In the genomic region with DNA sequence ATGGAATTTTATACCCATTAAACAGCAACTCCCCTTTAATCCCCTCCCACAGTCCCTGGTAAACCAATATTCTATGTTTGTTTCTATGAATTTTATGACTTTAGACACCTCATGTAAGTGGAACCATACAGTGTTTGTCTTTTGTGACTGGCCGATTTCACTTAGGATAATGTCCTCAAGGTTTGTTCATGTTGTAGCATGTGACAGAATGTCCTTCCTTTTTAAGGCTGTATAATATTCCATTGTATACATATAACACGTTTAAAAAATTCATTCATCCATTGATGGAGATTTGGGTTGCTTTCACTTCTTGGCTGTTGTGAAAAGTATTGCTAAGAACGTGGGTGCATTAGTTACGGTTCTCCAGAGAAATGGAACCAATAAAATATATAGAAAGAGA, we compare ENCODE assay signal across 29 cellular contexts.
"Had no signal": no experiment of that assay in that cellular context is flagged by ENCODE, and none has a peak within 500 bp of the region (broad histone marks: within the 10 kb centered on the region; RNA-seq: fewer than 3 reads in every experiment).

No MANE protein-coding gene starts in this region.

- H3K4me1 ChIP-seq: colonic mucosa, esophagus muscularis mucosa, gastrocnemius medialis, gastroesophageal sphincter had no signal

- H3K9me3 Mint-ChIP-seq: effector memory CD8-positive, alpha-beta T cell had no signal

- ATAC-seq: effector memory CD8-positive, alpha-beta T cell; esophagus mucosa; foreskin keratinocyte; gastrocnemius medialis; gastroesophageal sphincter; heart left ventricle; heart right ventricle had no signal

- H3K27ac ChIP-seq: colonic mucosa, coronary artery, dorsolateral prefrontal cortex, epithelial cell of prostate, esophagus muscularis mucosa, esophagus squamous epithelium, foreskin keratinocyte, gastrocnemius medialis, gastroesophageal sphincter, heart left ventricle, heart right ventricle had no signal

- H3K27ac Mint-ChIP-seq: dendritic cell treated with granulocyte-macrophage colony-stimulating factor and Interleukin-4, amounts not matched to agents 40 ng/mL and 50 ng/mL, for 4 days; effector memory CD8-positive, alpha-beta T cell; endodermal cell had no signal

- H3K4me1 Mint-ChIP-seq: endodermal cell had no signal

- DNase-seq: colonic mucosa; cortex of kidney; dermis blood vessel endothelial cell; dorsolateral prefrontal cortex; effector CD4-positive, alpha-beta T cell; effector CD8-positive, alpha-beta T cell; effector memory CD4-positive, alpha-beta T cell; effector memory CD8-positive, alpha-beta T cell; endodermal cell; erythroblast; esophagus squamous epithelium; foreskin fibroblast; foreskin keratinocyte; foreskin melanocyte; gastrocnemius medialis; glutamatergic neuron; head of caudate nucleus; heart left ventricle; heart right ventricle had no signal

- H3K27me3 Mint-ChIP-seq: dendritic cell treated with granulocyte-macrophage colony-stimulating factor and Interleukin-4, amounts not matched to agents 40 ng/mL and 50 ng/mL, for 4 days; effector memory CD8-positive, alpha-beta T cell had no signal

- H3K36me3 ChIP-seq: colonic mucosa, esophagus muscularis mucosa, esophagus squamous epithelium, gastrocnemius medialis, gastroesophageal sphincter, heart left ventricle, heart right ventricle had no signal

- FAIRE-seq: colon, endometrium, endothelial cell of umbilical vein, frontal cortex had no signal

- H3K9me3 ChIP-seq: colonic mucosa, esophagus muscularis mucosa, gastrocnemius medialis, gastroesophageal sphincter, heart left ventricle, heart right ventricle had no signal

- H3K4me3 Mint-ChIP-seq: dendritic cell treated with granulocyte-macrophage colony-stimulating factor and Interleukin-4, amounts not matched to agents 40 ng/mL and 50 ng/mL, for 4 days; effector memory CD8-positive, alpha-beta T cell; endodermal cell had no signal

- H3K27me3 ChIP-seq: colonic mucosa, dorsolateral prefrontal cortex, esophagus muscularis mucosa, esophagus squamous epithelium, foreskin keratinocyte, gastrocnemius medialis, gastroesophageal sphincter, heart left ventricle, heart right ventricle had no signal

- H3K4me3 ChIP-seq: colonic mucosa, coronary artery, dorsolateral prefrontal cortex, esophagus muscularis mucosa, esophagus squamous epithelium, gastrocnemius medialis, gastroesophageal sphincter, heart left ventricle, heart right ventricle had no signal
